ENCODE assay signal across 17 cellular contexts in the genomic region with DNA sequence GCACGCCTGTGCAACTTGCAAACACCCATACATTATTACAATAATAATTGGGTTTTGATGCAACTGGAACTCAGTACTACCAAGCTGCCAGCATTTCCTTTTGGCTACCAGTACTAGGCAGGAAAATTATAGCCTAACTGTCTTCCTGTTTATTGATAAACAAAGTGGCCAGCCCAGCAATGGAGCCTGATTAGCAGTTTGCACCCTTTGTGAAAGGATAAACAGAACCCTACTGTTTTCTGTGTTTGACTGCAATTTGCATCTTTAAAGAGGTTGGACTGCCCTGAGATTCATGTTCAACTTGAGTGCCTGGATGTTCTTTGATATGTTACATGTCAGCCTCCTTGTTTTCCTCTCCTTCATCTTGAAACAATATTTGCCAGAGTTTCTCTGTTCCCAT.
DNase-seq lines count a peak whose midpoint lies in the region; ATAC-seq lines count a peak whose summit lies in the region.
"Had no signal": no experiment of that assay in that cellular context is flagged by ENCODE, and none has a peak within 500 bp of the region (broad histone marks: within the 10 kb centered on the region; RNA-seq: fewer than 3 reads in every experiment).

No MANE protein-coding gene starts in this region.

- H3K27me3 ChIP-seq in HUES6 (ENCODE audit: control insufficient read depth, insufficient read depth, low read length): no peaks in the 10 kb centered on the region
- H3K27me3 ChIP-seq in iPS-18a (ENCODE audit: control insufficient read depth, insufficient read depth, low read length): no peaks in the 10 kb centered on the region
- H3K27me3 ChIP-seq: BLaER1 had no signal

- H3K36me3 ChIP-seq in HUES6 (ENCODE audit: control insufficient read depth, insufficient read depth, low read length) (no peaks in the 10 kb centered on the region), iPS-18a (ENCODE audit: control insufficient read depth, low read depth, low read length) (no peaks in the 10 kb centered on the region)
- H3K36me3 ChIP-seq: BLaER1 had no signal

- H3K4me1 ChIP-seq in HUES6 (ENCODE audit: control insufficient read depth, insufficient read depth, low read length): peaks cover 43% of the 10 kb centered on the region
- H3K4me1 ChIP-seq in iPS-18a (ENCODE audit: control insufficient read depth, low read depth, low read length): peaks cover 48% of the 10 kb centered on the region
- H3K4me1 ChIP-seq: A549, BLaER1 had no signal

- no peaks in the 10 kb centered on the region for H3K9me3 ChIP-seq in HUES6 (ENCODE audit: control insufficient read depth, insufficient read depth, low read depth, low read length)
- no peaks in the 10 kb centered on the region for H3K9me3 ChIP-seq in iPS-18a (ENCODE audit: control insufficient read depth, low read depth, low read length)
- H3K9me3 ChIP-seq: A549, BLaER1 had no signal

- 0 out of 2 replicates have a peak overlapping the region, but pooled peaks have one; percentile 27 for H3K27ac ChIP-seq in HUES6 (ENCODE audit: low read depth, low read length)
- peak overlapping the region; percentile 1 for H3K27ac ChIP-seq in iPS-18a (ENCODE audit: low read length)
- H3K27ac ChIP-seq: A549, BLaER1 had no signal

- peak overlapping the region; percentile 21; the same call in 1 of the 2 replicates for H3K4me3 ChIP-seq in HUES6 (ENCODE audit: low read depth, low read length)
- no peak overlapping the region for H3K4me3 ChIP-seq in iPS-18a (ENCODE audit: low read length)
- H3K4me3 ChIP-seq: A549, BLaER1, K562 had no signal

- peak; percentile 44 to 57 for DNase-seq in NCI-H526 (lab: John Stamatoyannopoulos, UW)
- no peak for DNase-seq in NCI-H526 treated with DMSO at 0.1 percent for 48 hours (lab: John Stamatoyannopoulos, UW)
- peak; percentile 66 for DNase-seq in NCI-H774 (lab: John Stamatoyannopoulos, UW)
- no peak for DNase-seq in SW 1271 (lab: John Stamatoyannopoulos, UW)
- DNase-seq: Calu3; CD4-positive, alpha-beta memory T cell; NCI-H1105; NCI-H510A; OCI-M1; Right ventricle myocardium superior had no signal

- H3K9ac ChIP-seq in HUES6 (ENCODE audit: low read length) (peak overlapping the region; percentile 1), iPS-18a (ENCODE audit: low read length) (no peak overlapping the region)
- H3K9ac ChIP-seq: BLaER1 had no signal

- no peak for ATAC-seq in HG03196 (IDR thresholded peaks at IDR 0.05; ENCODE audit: unreplicated experiment)
- no peak for ATAC-seq in GM19035 (IDR thresholded peaks at IDR 0.05; ENCODE audit: unreplicated experiment)
- ATAC-seq: A549, K562 had no signal

Comparison
In these comparisons a context has a peak if more than half of its experiments do, and no peak if none do; other contexts are left out.
1. DNase-seq: peak in NCI-H526 (2 of 2) and NCI-H774 (single experiment); none in NCI-H526 treated with DMSO at 0.1 percent for 48 hours (single experiment) and SW 1271 (0 of 2).